Comparison of ENCODE assay signal across 17 cellular contexts in the genomic region with DNA sequence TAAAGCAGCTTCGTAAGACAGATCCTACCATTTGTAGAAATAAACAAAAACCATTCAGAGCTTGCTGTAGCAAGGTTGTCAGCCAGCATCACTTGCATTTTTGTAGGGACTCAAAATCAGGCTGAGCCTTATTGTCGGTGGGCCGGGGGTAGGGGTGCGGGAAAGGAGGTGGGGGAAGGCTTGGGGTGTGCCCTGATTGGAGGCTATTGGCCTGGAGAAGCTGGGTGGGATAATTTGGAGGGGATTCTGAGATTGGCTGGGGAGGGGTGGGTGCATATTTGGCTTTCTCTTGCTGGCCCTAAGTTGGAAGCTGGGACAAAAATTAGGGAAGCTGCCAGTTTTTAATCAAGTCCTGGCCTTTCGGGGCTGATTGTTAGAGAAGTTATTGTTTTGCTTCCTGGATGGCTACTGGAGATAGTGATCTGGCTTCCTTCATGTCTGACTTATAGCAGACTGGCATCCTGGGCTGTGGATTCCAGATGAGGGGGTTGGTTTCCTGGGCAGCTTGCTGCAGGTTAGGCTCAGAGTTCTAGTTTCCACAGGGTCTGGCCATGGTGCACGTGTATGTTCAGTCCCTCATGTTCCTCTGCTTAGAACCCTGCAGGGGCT. TPM values are rescaled to one million over a fixed set of nuclear protein-coding genes. Genes with fewer than 3 reads are reported as not detected.
DNase-seq lines count a peak whose midpoint lies in the region; FAIRE-seq and TF ChIP-seq lines count a peak whose summit lies in the region.
"Had no signal": no experiment of that assay in that cellular context is flagged by ENCODE, and none has a peak within 500 bp of the region (broad histone marks: within the 10 kb centered on the region; RNA-seq: fewer than 3 reads in every experiment).

No MANE protein-coding gene starts in this region.

- POLR2A ChIA-PET in H1 (lab: Charles Lee; ENCODE audit: partially characterized antibody), result no interaction called here

- H3K4me1 ChIP-seq in GM23248 (ENCODE audit: insufficient read depth) (peaks cover 27% of the 10 kb centered on the region), Loucy (ENCODE audit: insufficient read depth, low read length, poor library complexity, severe bottlenecking) (peaks cover 32% of the 10 kb centered on the region), H1 (replicated peaks in 1 of 4; ENCODE audit: control insufficient read depth in 3 of 4, insufficient read depth in 4 of 4, low read length in 3 of 4) (peaks cover 0 to 19% (median 6%) of the 10 kb centered on the region in 4 experiments; a peak in 6 of 7 replicates), hepatocyte (ENCODE audit: insufficient read depth) (peaks cover 4% of the 10 kb centered on the region)

- H3K14ac ChIP-seq in H1 (ENCODE audit: insufficient read length), result no peak overlapping the region

- no peak overlapping the region for H2BK5ac ChIP-seq in H1 (ENCODE audit: low read depth, low read length)

- H4K5ac ChIP-seq in H1 (ENCODE audit: insufficient read length, low read depth, low read length), result no peak overlapping the region

- peaks cover 7% of the 10 kb centered on the region for H3K27me3 Mint-ChIP-seq in endothelial cell (ENCODE audit: unreplicated experiment)

- no peak overlapping the region for H4K8ac ChIP-seq in H1 (ENCODE audit: extremely low read depth, insufficient read depth, low read length)

- no peak overlapping the region for H3K9ac ChIP-seq in GM23248
- peak overlapping the region; percentile 10 for H3K9ac ChIP-seq in Loucy (ENCODE audit: low read depth, low read length, poor library complexity, severe bottlenecking)
- no peak overlapping the region for H3K9ac ChIP-seq in H1 (replicated peaks in 1 of 4; ENCODE audit: extremely low read depth in 1 of 4, low read depth in 3 of 4, low read length in 3 of 4)

- peak overlapping the region; percentile 93; the same call in 1 of the 2 replicates for H2BK20ac ChIP-seq in H1 (ENCODE audit: low read length)

- no peak overlapping the region for H2BK15ac ChIP-seq in H1 (ENCODE audit: low read length)

- no peak overlapping the region for H3K27ac ChIP-seq in GM23248
- H3K27ac ChIP-seq in H1 (ENCODE audit: low read depth, low read length), result no peak overlapping the region
- H3K27ac ChIP-seq in hepatocyte, result no peak overlapping the region
- H3K27ac ChIP-seq: SJSA1 had no signal

- no peak for TF ChIP-seq RAD21 in H1 (IDR thresholded peaks at IDR 0.05 in 1 of 2, conservative IDR thresholded peaks at IDR 0.05 in 1 of 2; ENCODE audit: low read depth in 2 of 2, low read length in 2 of 2)

- intact Hi-C loops in posterior vena cava (cut with DNase I), result no loop called here

- no peak overlapping the region for H3K27ac Mint-ChIP-seq in endothelial cell (ENCODE audit: unreplicated experiment)

- no peak overlapping the region for H2AK5ac ChIP-seq in H1 (ENCODE audit: low read depth, low read length)

- H3K79me2 ChIP-seq in GM23248 (ENCODE audit: insufficient read depth) (no peaks in the 10 kb centered on the region), Loucy (ENCODE audit: insufficient read depth, low read length) (no peaks in the 10 kb centered on the region), H1 (ENCODE audit: control insufficient read depth in 1 of 2, insufficient read depth in 2 of 2, low read length in 2 of 2) (no peaks in the 10 kb centered on the region), hepatocyte (no peaks in the 10 kb centered on the region)

- peaks cover 22% of the 10 kb centered on the region for H3K4me1 Mint-ChIP-seq in endothelial cell (ENCODE audit: unreplicated experiment)

- TF ChIP-seq EP300 in H1 (IDR thresholded peaks at IDR 0.05; ENCODE audit: borderline replicate concordance in 1 of 2, low read depth in 2 of 2, low read length in 2 of 2), result no peak

- H3F3A ChIP-seq in GM23248 (ENCODE audit: insufficient read depth) (peaks cover 17% of the 10 kb centered on the region; the same call in 1 of the 2 replicates), Loucy (ENCODE audit: low read depth) (peaks cover 9% of the 10 kb centered on the region; the same call in 1 of the 2 replicates)

- DNase-seq in GM23248 (peak; percentile 47), H1 (ENCODE audit: low read depth in 1 of 2, low spot score in 2 of 2) (no peak), posterior vena cava (ENCODE audit: low spot score) (peak; percentile 20), hepatocyte (ENCODE audit: low spot score) (no peak), superior temporal gyrus (ENCODE audit: extremely low spot score) (no peak), endothelial cell (ENCODE audit: low spot score) (no peak)
- DNase-seq: ACHN, Karpas-422, MM.1S, NCI-H1092 treated with DMSO at 0.1 percent for 48 hours, NCI-H2081 treated with DMSO at 0.1 percent for 48 hours, NCI-H510A, NCI-H774, PC-3 had no signal

- no peaks in the 10 kb centered on the region for H3K36me3 ChIP-seq in GM23248 (ENCODE audit: low read depth)
- no peaks in the 10 kb centered on the region for H3K36me3 ChIP-seq in Loucy (ENCODE audit: insufficient read depth, low read length)
- H3K36me3 ChIP-seq in H1 (ENCODE audit: control insufficient read depth in 2 of 4, insufficient read depth in 4 of 4, low read length in 3 of 4), result no peaks in the 10 kb centered on the region
- no peaks in the 10 kb centered on the region for H3K36me3 ChIP-seq in hepatocyte (replicated peaks; ENCODE audit: insufficient read depth, low read depth)
- H3K36me3 ChIP-seq: SJSA1 had no signal

- in situ Hi-C loops in GM23248 (cut with MboI), result no loop called here

- H3K4me3 ChIP-seq in GM23248, result no peak overlapping the region
- no peak overlapping the region for H3K4me3 ChIP-seq in Loucy (ENCODE audit: low read length, poor library complexity, severe bottlenecking)
- H3K4me3 ChIP-seq in H1 (ENCODE audit: extremely low read depth in 1 of 4, insufficient read depth in 2 of 4, low read depth in 3 of 4, low read length in 4 of 4), result no peak overlapping the region
- no peak overlapping the region for H3K4me3 ChIP-seq in hepatocyte
- H3K4me3 ChIP-seq: SJSA1 had no signal

- H4K20me1 ChIP-seq in GM23248 (ENCODE audit: insufficient read depth), result no peaks in the 10 kb centered on the region
- H4K20me1 ChIP-seq in Loucy (ENCODE audit: insufficient read depth, low read length, poor library complexity, severe bottlenecking), result no peaks in the 10 kb centered on the region
- H4K20me1 ChIP-seq in H1 (replicated peaks in 1 of 2; ENCODE audit: control insufficient read depth in 1 of 2, insufficient read depth in 2 of 2, low read length in 2 of 2), result no peaks in the 10 kb centered on the region
- no peaks in the 10 kb centered on the region for H4K20me1 ChIP-seq in hepatocyte (ENCODE audit: insufficient read depth, poor library complexity, severe bottlenecking)

- peaks cover 3% of the 10 kb centered on the region for H3K36me3 Mint-ChIP-seq in endothelial cell (ENCODE audit: low read depth, unreplicated experiment)

- H2BK12ac ChIP-seq in H1 (ENCODE audit: low read depth, low read length), result no peak overlapping the region

- H3K9me2 ChIP-seq in GM23248 (ENCODE audit: insufficient read depth) (no peaks in the 10 kb centered on the region), Loucy (replicated peaks; ENCODE audit: low read depth, low read length) (no peaks in the 10 kb centered on the region), hepatocyte (replicated peaks; ENCODE audit: insufficient read depth) (no peaks in the 10 kb centered on the region)

- CTCF ChIA-PET in H1 (lab: Charles Lee; ENCODE audit: partially characterized antibody), result interaction anchor here (0.7 to 12.9 kb wide), 8 partner anchors 10 to 334 kb away, joined by 3 to 174 read pairs (median 4); a partner anchor contains a TSS

- H3K9me3 ChIP-seq in GM23248 (ENCODE audit: low read depth) (no peaks in the 10 kb centered on the region), Loucy (ENCODE audit: insufficient read depth, low read depth, low read length) (no peaks in the 10 kb centered on the region), H1 (ENCODE audit: insufficient read depth in 2 of 2, low read depth in 1 of 2, low read length in 1 of 2) (no peaks in the 10 kb centered on the region; a peak in 1 of 4 replicates), hepatocyte (ENCODE audit: low read depth) (no peaks in the 10 kb centered on the region)
- H3K9me3 ChIP-seq: SJSA1 had no signal

- no peak overlapping the region for H2BK120ac ChIP-seq in H1 (replicated peaks; ENCODE audit: low read depth, low read length)

- no peak for TF ChIP-seq POLR2A in H1 (IDR thresholded peaks at IDR 0.05; ENCODE audit: control extremely low read depth in 1 of 2, low read depth in 2 of 2, low read length in 2 of 2)

- no peak overlapping the region for H3K56ac ChIP-seq in H1 (replicated peaks; ENCODE audit: insufficient read length, low read depth, low read length)

- no peaks in the 10 kb centered on the region for H3K79me1 ChIP-seq in H1 (ENCODE audit: low read depth, low read length)

- WGBS in GM23248 (ENCODE audit: low coverage in 1 of 2, low lambda C conversion rate in 2 of 2, missing lambda C conversion rate in 2 of 2), 2 experiments, result 38 to 45% methylated on average over 6 of the region's 6 CpGs
- WGBS in H1 (ENCODE audit: extremely low coverage in 1 of 2, insufficient coverage in 1 of 2, insufficient read length in 1 of 2, insufficient replicate concordance in 2 of 2, low coverage in 1 of 2, low lambda C conversion rate in 2 of 2, missing lambda C conversion rate in 1 of 2), 2 experiments, result 85% methylated on average over 6 of the region's 6 CpGs; no CpG with 5 or more reads in 1 of the 2 experiments
- 86% methylated on average over 5 of the region's 6 CpGs for WGBS in hepatocyte (ENCODE audit: low lambda C conversion rate, missing lambda C conversion rate)

- TF ChIP-seq CTCF in Loucy (conservative IDR thresholded peaks at IDR 0.05; ENCODE audit: low read length) (no peak), H1 (IDR thresholded peaks at IDR 0.05; ENCODE audit: control extremely low read depth in 1 of 3, insufficient read depth in 1 of 3, low read depth in 1 of 3, low read length in 3 of 3) (no peak), hepatocyte (IDR thresholded peaks at IDR 0.05; ENCODE audit: poor library complexity) (no peak), endothelial cell (IDR thresholded peaks at IDR 0.05; ENCODE audit: unreplicated experiment) (no peak)

- no peak for FAIRE-seq in H1 (lab: Jason Lieb, UNC)
- FAIRE-seq: GM19239 had no signal

- H3K4me2 ChIP-seq in GM23248 (ENCODE audit: unreplicated experiment), result peak overlapping the region; percentile 16
- no peak overlapping the region for H3K4me2 ChIP-seq in Loucy (ENCODE audit: low read depth, low read length, poor library complexity, severe bottlenecking)
- no peak overlapping the region for H3K4me2 ChIP-seq in H1 (ENCODE audit: insufficient read depth in 1 of 2, low read depth in 2 of 2, low read length in 2 of 2)
- no peak overlapping the region for H3K4me2 ChIP-seq in hepatocyte

- no peak overlapping the region for H3K4ac ChIP-seq in H1 (replicated peaks; ENCODE audit: insufficient read length, low read depth, low read length)

- no peak overlapping the region for H3K18ac ChIP-seq in H1 (ENCODE audit: extremely low read depth, low read length)

- H3K27me3 ChIP-seq in GM23248 (replicated peaks; ENCODE audit: insufficient read depth) (no peaks in the 10 kb centered on the region), Loucy (ENCODE audit: insufficient read depth, low read length, poor library complexity, severe bottlenecking) (no peaks in the 10 kb centered on the region), H1 (replicated peaks in 1 of 4; ENCODE audit: control insufficient read depth in 3 of 4, extremely low read depth in 1 of 4, insufficient read depth in 3 of 4, low read length in 3 of 4) (peaks cover 0 to 4% (median 2%) of the 10 kb centered on the region in 4 experiments; a peak in 3 of 7 replicates), hepatocyte (no peaks in the 10 kb centered on the region)
- H3K27me3 ChIP-seq: SJSA1 had no signal

- H3K4me3 Mint-ChIP-seq in endothelial cell (ENCODE audit: unreplicated experiment), result no peak overlapping the region

- H3K9me3 Mint-ChIP-seq in endothelial cell (ENCODE audit: unreplicated experiment), result no peaks in the 10 kb centered on the region

- H3K23me2 ChIP-seq in H1 (ENCODE audit: low read depth, low read length), result no peaks in the 10 kb centered on the region

- no peak overlapping the region for H3K23ac ChIP-seq in H1 (ENCODE audit: insufficient read length)

- H2AFZ ChIP-seq in GM23248 (peak overlapping the region; percentile 57), Loucy (ENCODE audit: low read length) (peak overlapping the region; percentile 52; the same call in 1 of the 2 replicates), H1 (ENCODE audit: low read length) (no peak overlapping the region), hepatocyte (no peak overlapping the region)

- H4K91ac ChIP-seq in H1 (replicated peaks; ENCODE audit: insufficient read length, low read length), result no peak overlapping the region

RNA-seq across cellular contexts. Expression of a gene that starts 22.8 kb away (rescaled TPM):
- total RNA-seq in GM23248 (2014; rRNA removed; shearing (Covaris generic)), result 27.8 and 43.9 TPM in 2 replicates
- polyA plus RNA-seq in GM23248 (2016; fragmentation: Nextera tagmentation; extraction: Ambion mirVana) (26.9 and 27.2 TPM in 2 replicates), H1 (2011; rRNA removed) (3.2 and 6.4 TPM in 2 replicates), hepatocyte (19.8 and 21.0 TPM in 2 replicates)
- 2.6 and 3.8 TPM in 2 replicates for total RNA-seq in H1 (2021; fragmentation: NEBNext Ultra II Directional; extraction: Animal tissue kit (Norgen Biotek cat#: 25700))
- polyA plus RNA-seq in H1 (2011; cell fraction: cytosol; rRNA removed), result 4.6 TPM
- 6.9 TPM for polyA plus RNA-seq in H1 (2011; cell fraction: nucleus; rRNA removed)
- 2.2 to 3.0 TPM (median 2.4 TPM) in 4 replicates for polyA plus RNA-seq in H1 (2012, experiment 1 of 2)
- polyA plus RNA-seq in H1 (2012, experiment 2 of 2), result 2.8 TPM
- polyA plus RNA-seq in H1 (2013, experiment 1 of 2), result 2.8 TPM
- 2.6 TPM for polyA plus RNA-seq in H1 (2013, experiment 2 of 2)
- 2.1 and 3.2 TPM in 2 replicates for polyA minus RNA-seq in H1 (2011; rRNA and poly(A)+ RNA removed)
- 1.7 TPM for polyA minus RNA-seq in H1 (2011; cell fraction: cytosol; rRNA and poly(A)+ RNA removed)
- 3.4 TPM for polyA minus RNA-seq in H1 (2011; cell fraction: nucleus; rRNA and poly(A)+ RNA removed)
- total RNA-seq in posterior vena cava (10 to 100 TPM; 17.3 to 20.1 TPM), hepatocyte (10.3 and 14.2 TPM in 2 replicates), endothelial cell (ENCODE audit: unreplicated experiment) (14.3 TPM)

RNA-seq across cellular contexts. Expression of a gene that starts 25.3 kb away (rescaled TPM):
- 55.3 and 74.7 TPM in 2 replicates for total RNA-seq in GM23248 (2014; rRNA removed; shearing (Covaris generic))
- polyA plus RNA-seq in GM23248 (2016; fragmentation: Nextera tagmentation; extraction: Ambion mirVana), result 52.9 and 58.0 TPM in 2 replicates
- 30.3 and 31.2 TPM in 2 replicates for total RNA-seq in H1 (2021; fragmentation: NEBNext Ultra II Directional; extraction: Animal tissue kit (Norgen Biotek cat#: 25700))
- polyA plus RNA-seq in H1 (2011; rRNA removed), result 14.9 and 30.4 TPM in 2 replicates
- 12.2 TPM for polyA plus RNA-seq in H1 (2011; cell fraction: cytosol; rRNA removed)
- 26.0 TPM for polyA plus RNA-seq in H1 (2011; cell fraction: nucleus; rRNA removed)
- polyA plus RNA-seq in H1 (2012, experiment 1 of 2), result 25.9 to 33.8 TPM (median 31.4 TPM) in 4 replicates
- 33.5 TPM for polyA plus RNA-seq in H1 (2012, experiment 2 of 2)
- polyA plus RNA-seq in H1 (2013, experiment 1 of 2), result 25.2 TPM
- polyA plus RNA-seq in H1 (2013, experiment 2 of 2), result 25.0 TPM
- polyA minus RNA-seq in H1 (2011; rRNA and poly(A)+ RNA removed), result 12.2 and 13.9 TPM in 2 replicates
- polyA minus RNA-seq in H1 (2011; cell fraction: cytosol; rRNA and poly(A)+ RNA removed), result 35.0 TPM
- 20.9 TPM for polyA minus RNA-seq in H1 (2011; cell fraction: nucleus; rRNA and poly(A)+ RNA removed)
- total RNA-seq in posterior vena cava, result 10 to 100 TPM; 49.2 to 50.7 TPM
- total RNA-seq in hepatocyte, result 9.7 and 15.7 TPM in 2 replicates
- polyA plus RNA-seq in hepatocyte, result 29.9 and 38.8 TPM in 2 replicates
- 161 TPM for total RNA-seq in endothelial cell (ENCODE audit: unreplicated experiment)

RNA-seq across cellular contexts. Expression of a gene that starts 43.0 kb away (rescaled TPM):
- 534 and 540 TPM in 2 replicates for total RNA-seq in GM23248 (2014; rRNA removed; shearing (Covaris generic))
- polyA plus RNA-seq in GM23248 (2016; fragmentation: Nextera tagmentation; extraction: Ambion mirVana) (396 and 401 TPM in 2 replicates), H1 (2011; rRNA removed) (14.4 and 22.7 TPM in 2 replicates), hepatocyte (96.9 and 136 TPM in 2 replicates)
- 8.1 and 9.3 TPM in 2 replicates for total RNA-seq in H1 (2021; fragmentation: NEBNext Ultra II Directional; extraction: Animal tissue kit (Norgen Biotek cat#: 25700))
- 13.3 TPM for polyA plus RNA-seq in H1 (2011; cell fraction: cytosol; rRNA removed)
- polyA plus RNA-seq in H1 (2011; cell fraction: nucleus; rRNA removed), result 25.7 TPM
- 6.5 to 22.3 TPM (median 16.9 TPM) in 4 replicates for polyA plus RNA-seq in H1 (2012, experiment 1 of 2)
- 32.8 TPM for polyA plus RNA-seq in H1 (2012, experiment 2 of 2)
- 29.6 TPM for polyA plus RNA-seq in H1 (2013, experiment 1 of 2)
- polyA plus RNA-seq in H1 (2013, experiment 2 of 2), result 31.4 TPM
- polyA minus RNA-seq in H1 (2011; rRNA and poly(A)+ RNA removed), result 11.7 and 13.9 TPM in 2 replicates
- polyA minus RNA-seq in H1 (2011; cell fraction: cytosol; rRNA and poly(A)+ RNA removed), result 14.2 TPM
- 11.9 TPM for polyA minus RNA-seq in H1 (2011; cell fraction: nucleus; rRNA and poly(A)+ RNA removed)
- total RNA-seq in posterior vena cava (100 to 1,000 TPM in 1 of 2 donors, 10 to 100 TPM in 1; 94.6 to 110 TPM), hepatocyte (35.6 and 44.5 TPM in 2 replicates), endothelial cell (ENCODE audit: unreplicated experiment) (156 TPM)

Comparison
In these comparisons a context has a peak if more than half of its experiments do, and no peak if none do; other contexts are left out.
1. DNase-seq: peak in GM23248 (single experiment) and posterior vena cava (single experiment); none in H1 (0 of 2), hepatocyte (single experiment), superior temporal gyrus (single experiment) and endothelial cell (single experiment).
2. H2AFZ ChIP-seq: peak in GM23248 (single experiment) and Loucy (single experiment); none in H1 (single experiment) and hepatocyte (single experiment).